ENCODE assay signal across 8 cellular contexts in genomic region chr19:43575955-43576451, GRCh38. TPM values are rescaled to one million over a fixed set of nuclear protein-coding genes. Genes with fewer than 3 reads are reported as not detected.
DNase-seq lines count a peak whose midpoint lies in the region; ATAC-seq and TF ChIP-seq lines count a peak whose summit lies in the region.

No MANE protein-coding gene starts in this region.

- H3K36me3 ChIP-seq in muscle layer of duodenum (ENCODE audit: control insufficient read depth in 1 of 2, insufficient read depth in 2 of 2, low read length in 2 of 2), result peaks cover 3 to 4% of the 10 kb centered on the region in 2 donors

- DNase-seq in DMS53 treated with DMSO at 0.1 percent for 48 hours (lab: John Stamatoyannopoulos, UW; ENCODE audit: unreplicated experiment) (peak; percentile 14), NCI-H1417 treated with DMSO at 0.1 percent for 48 hours (lab: John Stamatoyannopoulos, UW) (peak; percentile 15), chondrocyte (ENCODE audit: low spot score) (no peak), NCI-H1105 (lab: John Stamatoyannopoulos, UW) (no peak), GM10266 (ENCODE audit: extremely low spot score) (no peak), NCI-H2107 (lab: John Stamatoyannopoulos, UW) (no peak)

- H3K4me3 Mint-ChIP-seq in chondrocyte (ENCODE audit: unreplicated experiment), result peak overlapping the region; percentile 51

- H3K4me1 ChIP-seq in muscle layer of duodenum (ENCODE audit: control insufficient read depth in 1 of 2, insufficient read depth in 2 of 2, low read length in 2 of 2), result peaks cover 8 to 10% of the 10 kb centered on the region in 2 donors

- TF ChIP-seq CTCF in chondrocyte (IDR thresholded peaks at IDR 0.05) (no peak), GM10266 (IDR thresholded peaks at IDR 0.05; ENCODE audit: control insufficient read depth, insufficient read depth, low read depth, missing control alignments) (no peak)

- H3K9me3 Mint-ChIP-seq in chondrocyte (ENCODE audit: low read depth), result no peaks in the 10 kb centered on the region

- H3K27me3 ChIP-seq in muscle layer of duodenum (ENCODE audit: low read depth, low read length), result no peaks in the 10 kb centered on the region

- H3K4me3 ChIP-seq in muscle layer of duodenum (ENCODE audit: low read depth in 1 of 2, low read length in 2 of 2), result peak overlapping the region; percentile 39 to 97

- no peaks in the 10 kb centered on the region for H3K9me3 ChIP-seq in muscle layer of duodenum (ENCODE audit: control insufficient read depth in 1 of 2, low read length in 2 of 2)

- H3K36me3 Mint-ChIP-seq in chondrocyte (ENCODE audit: low read depth), result no peaks in the 10 kb centered on the region

- H3K27me3 Mint-ChIP-seq in chondrocyte (ENCODE audit: low read depth), result peaks cover 2% of the 10 kb centered on the region

- peaks cover 15% of the 10 kb centered on the region for H3K4me1 Mint-ChIP-seq in chondrocyte (ENCODE audit: low read depth)

- no peak overlapping the region for H3K27ac ChIP-seq in muscle layer of duodenum (ENCODE audit: low read length)

- ATAC-seq in GM21390 (IDR thresholded peaks at IDR 0.05; ENCODE audit: unreplicated experiment), result no peak

- peak overlapping the region; percentile 57 for H3K27ac Mint-ChIP-seq in chondrocyte (ENCODE audit: unreplicated experiment)

RNA-seq across cellular contexts. Expression of gene PINLYP, which starts 0.4 kb away (rescaled TPM):
- total RNA-seq in chondrocyte, result 0.51 to 2.3 TPM (median 1.6 TPM) in 3 replicates

RNA-seq across cellular contexts. Expression of gene XRCC1, which starts 0.7 kb away (rescaled TPM):
- total RNA-seq in chondrocyte, result 22.8 to 30.5 TPM (median 30.4 TPM) in 3 replicates

RNA-seq across cellular contexts. Expression of gene IRGQ, which starts 19.9 kb away (rescaled TPM):
- 40.0 to 43.1 TPM (median 41.7 TPM) in 3 replicates for total RNA-seq in chondrocyte

RNA-seq across cellular contexts. Expression of gene ZNF576, which starts 20.4 kb away (rescaled TPM):
- 11.9 to 17.6 TPM (median 12.1 TPM) in 3 replicates for total RNA-seq in chondrocyte

RNA-seq across cellular contexts. Expression of gene SRRM5, which starts 35.9 kb away (rescaled TPM):
- 0.12 to 0.27 TPM in 2 of 3 replicates, not detected in the other for total RNA-seq in chondrocyte

Comparison
In these comparisons a context has a peak if more than half of its experiments do, and no peak if none do; other contexts are left out.
1. DNase-seq: peak in DMS53 treated with DMSO at 0.1 percent for 48 hours (single experiment) and NCI-H1417 treated with DMSO at 0.1 percent for 48 hours (single experiment); none in chondrocyte (single experiment), NCI-H1105 (single experiment), GM10266 (single experiment) and NCI-H2107 (single experiment).